18 cellular contexts compared by ENCODE assay signal in the genomic region with DNA sequence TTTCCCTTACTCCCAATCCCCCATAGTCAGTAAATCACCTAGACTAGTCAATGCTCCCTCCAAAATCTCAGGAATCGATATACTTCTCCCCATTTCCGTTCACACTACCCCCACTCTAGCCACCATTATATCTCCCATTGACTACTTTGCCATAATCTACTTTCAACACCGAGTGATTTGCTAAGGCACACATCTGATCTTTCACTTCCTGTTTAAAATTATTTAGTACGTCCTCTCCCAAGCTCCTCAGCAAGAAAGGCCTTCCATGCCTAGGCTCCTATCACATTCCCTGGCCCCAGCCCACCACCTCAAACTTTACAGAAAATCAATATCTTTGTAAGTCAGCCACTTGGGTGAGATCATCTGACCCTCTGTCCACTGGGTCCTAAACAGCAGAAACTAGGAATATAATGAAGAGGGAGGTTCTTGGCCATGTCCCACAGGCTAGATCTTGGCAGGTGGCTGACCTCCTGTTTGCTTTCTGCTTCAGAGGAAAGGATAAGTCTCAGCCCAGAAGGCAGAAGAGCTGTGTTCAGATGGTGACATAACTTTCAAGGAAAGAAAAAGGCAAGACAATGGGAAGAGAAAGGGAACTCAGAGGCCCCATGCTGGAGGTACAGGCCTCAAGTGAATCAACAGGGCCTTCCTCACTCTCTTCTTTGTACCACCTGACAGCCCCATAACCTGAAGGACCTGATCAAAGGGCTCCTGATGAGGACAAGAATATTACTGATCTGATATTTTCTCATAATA.
"Had no signal": no experiment of that assay in that cellular context is flagged by ENCODE, and none has a peak within 500 bp of the region (broad histone marks: within the 10 kb centered on the region; RNA-seq: fewer than 3 reads in every experiment).

No MANE protein-coding gene starts in this region.

- H3K4me3 ChIP-seq: lung, suprapubic skin, upper lobe of left lung had no signal

- H3K27ac ChIP-seq: brain microvascular endothelial cell, suprapubic skin, upper lobe of left lung had no signal

- H3K36me3 ChIP-seq: brain microvascular endothelial cell, suprapubic skin, upper lobe of left lung had no signal

- H3K27me3 Mint-ChIP-seq: dendritic cell treated with granulocyte-macrophage colony-stimulating factor and Interleukin-4, amounts not matched to agents 40 ng/mL and 50 ng/mL, for 4 days had no signal

- H3K4me1 ChIP-seq: suprapubic skin, upper lobe of left lung had no signal

- H3K27ac Mint-ChIP-seq: activated B cell treated with CpG ODN at 0.5 μM for 24 hours; activated CD4-positive, alpha-beta T cell treated with anti-CD3 and anti-CD28 coated beads, Interleukin-2, amount 10 ng/mL, durations not matched to agents 7 days and 5 days; activated naive CD4-positive, alpha-beta T cell treated with anti-CD3 and anti-CD28 coated beads, Interleukin-2, amount 50 U/mL, for 72 hours; dendritic cell treated with granulocyte-macrophage colony-stimulating factor and Interleukin-4, amounts not matched to agents 40 ng/mL and 50 ng/mL, for 4 days; naive thymus-derived CD8-positive, alpha-beta T cell; T-cell had no signal

- H3K9me3 ChIP-seq: suprapubic skin, upper lobe of left lung had no signal

- ATAC-seq: activated naive CD4-positive, alpha-beta T cell treated with anti-CD3 and anti-CD28 coated beads, Interleukin-2, amount 50 U/mL, for 72 hours; naive thymus-derived CD8-positive, alpha-beta T cell; T-cell had no signal

- DNase-seq: activated B cell treated with CpG ODN at 0.5 μM for 24 hours; activated CD4-positive, alpha-beta T cell treated with anti-CD3 and anti-CD28 coated beads, Interleukin-2, amount 10 ng/mL, durations not matched to agents 7 days and 5 days; activated effector memory CD4-positive, alpha-beta T cell treated with Interleukin-2 at 50 U/mL for 16 hours; amygdala; brain microvascular endothelial cell; cerebellar nuclear complex; hypothalamus; naive thymus-derived CD8-positive, alpha-beta T cell; occipital lobe; stimulated activated CD4-positive, alpha-beta T cell treated with anti-CD3 and anti-CD28 coated beads, Interleukin-12 subunit alpha, Interleukin-12 subunit beta, amount 100 ng/mL, for 4 hours; stimulated activated CD4-positive, alpha-beta T cell treated with anti-CD3 and anti-CD28 coated beads, Interleukin-2, amount 100 ng/mL, for 48 hours; stimulated activated naive CD4-positive, alpha-beta T cell treated with Interleukin-2 at 50 U/mL for 16 hours; T-cell; upper lobe of left lung had no signal

- H3K36me3 Mint-ChIP-seq: activated naive CD4-positive, alpha-beta T cell treated with anti-CD3 and anti-CD28 coated beads, Interleukin-2, amount 50 U/mL, for 72 hours; naive thymus-derived CD8-positive, alpha-beta T cell; T-cell had no signal

- H3K4me1 Mint-ChIP-seq: activated B cell treated with CpG ODN at 0.5 μM for 24 hours; naive thymus-derived CD8-positive, alpha-beta T cell; T-cell had no signal

- H3K4me3 Mint-ChIP-seq: activated B cell treated with CpG ODN at 0.5 μM for 24 hours; activated CD4-positive, alpha-beta T cell treated with anti-CD3 and anti-CD28 coated beads, Interleukin-2, amount 10 ng/mL, durations not matched to agents 7 days and 5 days; dendritic cell treated with granulocyte-macrophage colony-stimulating factor and Interleukin-4, amounts not matched to agents 40 ng/mL and 50 ng/mL, for 4 days; naive thymus-derived CD8-positive, alpha-beta T cell; T-cell had no signal

- H3K9me3 Mint-ChIP-seq: activated B cell treated with CpG ODN at 0.5 μM for 24 hours; activated CD4-positive, alpha-beta T cell treated with anti-CD3 and anti-CD28 coated beads, Interleukin-2, amount 10 ng/mL, durations not matched to agents 7 days and 5 days; activated naive CD4-positive, alpha-beta T cell treated with anti-CD3 and anti-CD28 coated beads, Interleukin-2, amount 50 U/mL, for 72 hours; dendritic cell treated with granulocyte-macrophage colony-stimulating factor and Interleukin-4, amounts not matched to agents 40 ng/mL and 50 ng/mL, for 4 days; naive thymus-derived CD8-positive, alpha-beta T cell; T-cell had no signal

- H3K27me3 ChIP-seq: brain microvascular endothelial cell, suprapubic skin, upper lobe of left lung had no signal
